In the genomic region with DNA sequence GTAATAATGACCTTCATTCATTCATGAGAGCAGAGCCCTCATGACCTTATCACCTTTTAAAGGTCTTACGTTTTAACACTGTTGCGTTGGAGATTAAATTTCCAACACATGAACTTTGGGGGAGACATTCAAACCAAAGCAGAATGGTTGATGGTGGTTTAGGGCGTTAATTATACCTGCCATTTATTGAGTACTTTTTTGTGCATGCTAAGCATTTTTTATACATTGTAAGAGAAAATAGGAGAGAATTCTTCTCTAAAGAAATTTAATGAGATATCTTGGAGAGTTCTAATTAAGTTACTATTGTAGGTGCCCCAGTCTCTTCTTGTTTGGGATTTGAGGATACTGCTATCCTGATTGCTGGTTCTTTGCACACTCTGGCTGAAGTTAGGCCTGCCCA, we compare ENCODE assay signal across 31 cellular contexts. TPM values are rescaled to one million over a fixed set of nuclear protein-coding genes. Genes with fewer than 3 reads are reported as not detected.
"Had no signal": no experiment of that assay in that cellular context is flagged by ENCODE, and none has a peak within 500 bp of the region (broad histone marks: within the 10 kb centered on the region; RNA-seq: fewer than 3 reads in every experiment).

No MANE protein-coding gene starts in this region.

- H3K27ac ChIP-seq: left lung, lower lobe of right lung, pancreas, prostate gland, sigmoid colon, spleen, stomach, thyroid gland, transverse colon, upper lobe of right lung had no signal

- H3K27me3 ChIP-seq: left lung, pancreas, sigmoid colon, spleen, stomach, testis, thyroid gland, transverse colon, upper lobe of right lung had no signal

- H3K4me3 ChIP-seq: left lung, lower lobe of right lung, pancreas, prostate gland, sigmoid colon, spleen, stomach, testis, thyroid gland, transverse colon, upper lobe of right lung had no signal

- H3K36me3 ChIP-seq: left lung, lower lobe of right lung, pancreas, prostate gland, sigmoid colon, stomach, thyroid gland, transverse colon, upper lobe of right lung had no signal

- H3K9me3 ChIP-seq: left lung, lower lobe of right lung, pancreas, prostate gland, sigmoid colon, stomach, testis, thyroid gland, transverse colon, upper lobe of right lung had no signal

- H3K27me3 Mint-ChIP-seq: naive thymus-derived CD8-positive, alpha-beta T cell; stimulated activated naive B cell treated with anti-CD40 and anti-IgM and Interleukin-4, amounts not matched to agents 10 μg/mL and 1 μg/mL and 100 μg/mL, for 72 hours had no signal

- H3K4me3 Mint-ChIP-seq: immature natural killer cell; nephron; neural crest cell; stimulated activated naive B cell treated with anti-CD40 and anti-IgM and Interleukin-4, amounts not matched to agents 10 μg/mL and 1 μg/mL and 100 μg/mL, for 72 hours had no signal

- ATAC-seq: left colon; left lung; lower lobe of right lung; naive thymus-derived CD8-positive, alpha-beta T cell; pancreas; right cardiac atrium; stimulated activated naive B cell treated with anti-CD40 and anti-IgM and Interleukin-4, amounts not matched to agents 10 μg/mL and 1 μg/mL and 100 μg/mL, for 72 hours; stimulated activated naive CD8-positive, alpha-beta T cell treated with anti-CD3 and anti-CD28 coated beads, Interleukin-15, Interleukin-2, amounts not matched to agents 100 U/mL and 50 U/mL, for 24 hours; upper lobe of right lung had no signal

- H3K27ac Mint-ChIP-seq: immature natural killer cell; naive thymus-derived CD8-positive, alpha-beta T cell; nephron; stimulated activated naive B cell treated with anti-CD40 and anti-IgM and Interleukin-4, amounts not matched to agents 10 μg/mL and 1 μg/mL and 100 μg/mL, for 72 hours had no signal

- H3K4me1 ChIP-seq: prostate gland had no signal

- FAIRE-seq: islet of Langerhans, kidney, pancreas, small intestine, urothelium cell line had no signal

- DNase-seq: hypothalamus; immature natural killer cell; kidney; left colon; left lung; lower lobe of right lung; mammary epithelial cell; mesenchymal stem cell; naive thymus-derived CD8-positive, alpha-beta T cell; nucleus accumbens; pancreas; posterior cingulate gyrus; retina; right cardiac atrium; sigmoid colon; small intestine; spleen; stimulated activated CD4-positive, alpha-beta T cell treated with anti-CD3 and anti-CD28 coated beads, Interleukin-4, amount 100 ng/mL, for 4 hours; stimulated activated CD8-positive, alpha-beta memory T cell treated with anti-CD3 and anti-CD28 coated beads, Interleukin-4, amount 100 ng/mL, for 48 hours; stimulated activated naive B cell treated with anti-CD40 and anti-IgM and Interleukin-4, amounts not matched to agents 10 μg/mL and 1 μg/mL and 100 μg/mL, for 72 hours; stimulated activated naive CD8-positive, alpha-beta T cell treated with anti-CD3 and anti-CD28 coated beads, Interleukin-15, Interleukin-2, amounts not matched to agents 100 U/mL and 50 U/mL, for 24 hours; stomach; thyroid gland; transverse colon; upper lobe of right lung had no signal

RNA-seq across cellular contexts. Expression of a gene that starts 37.7 kb away (rescaled TPM):
- total RNA-seq: naive thymus-derived CD8-positive, alpha-beta T cell had no signal
- polyA plus RNA-seq: immature natural killer cell; mammary epithelial cell; naive thymus-derived CD8-positive, alpha-beta T cell had no signal
